ENCODE assay signal across 12 cellular contexts in genomic region chr1:54299037-54299436, GRCh38.
DNase-seq lines count a peak whose midpoint lies in the region; ATAC-seq and TF ChIP-seq lines count a peak whose summit lies in the region.
"Had no signal": no experiment of that assay in that cellular context is flagged by ENCODE, and none has a peak within 500 bp of the region (broad histone marks: within the 10 kb centered on the region; RNA-seq: fewer than 3 reads in every experiment).

No MANE protein-coding gene starts in this region.

- no peaks in the 10 kb centered on the region for H3K27me3 ChIP-seq in CD4-positive, CD25-positive, alpha-beta regulatory T cell (ENCODE audit: control insufficient read depth, insufficient read depth, low read length)
- H3K27me3 ChIP-seq in right cardiac atrium (ENCODE audit: control insufficient read depth, insufficient read depth) (no peaks in the 10 kb centered on the region), psoas muscle (ENCODE audit: insufficient read depth in 3 of 3, low read length in 2 of 3) (no peaks in the 10 kb centered on the region)
- H3K27me3 ChIP-seq: spleen had no signal

- no peaks in the 10 kb centered on the region for H3K9me3 Mint-ChIP-seq in CD4-positive, CD25-positive, alpha-beta regulatory T cell
- no peaks in the 10 kb centered on the region for H3K9me3 Mint-ChIP-seq in WTC11
- H3K9me3 Mint-ChIP-seq: activated naive CD4-positive, alpha-beta T cell treated with anti-CD3 and anti-CD28 coated beads, Interleukin-2, amount 10 ng/mL, durations not matched to agents 7 days and 5 days had no signal

- peaks cover 4 to 84% (median 43%) of the 10 kb centered on the region in 4 donors for H3K4me1 Mint-ChIP-seq in CD4-positive, CD25-positive, alpha-beta regulatory T cell
- peaks cover 89% of the 10 kb centered on the region for H3K4me1 Mint-ChIP-seq in WTC11

- POLR2A ChIA-PET in WTC11 (lab: Charles Lee): no interaction called here

- no peaks in the 10 kb centered on the region for H3K9me3 ChIP-seq in CD4-positive, CD25-positive, alpha-beta regulatory T cell (ENCODE audit: control insufficient read depth in 2 of 2, low read length in 2 of 2)
- H3K9me3 ChIP-seq in right cardiac atrium (ENCODE audit: control insufficient read depth, low read length) (no peaks in the 10 kb centered on the region), psoas muscle (no peaks in the 10 kb centered on the region)
- H3K9me3 ChIP-seq: spleen had no signal

- intact Hi-C loops in right cardiac atrium (cut with DNase I): no loop called here
- intact Hi-C loops in psoas muscle (cut with DNase I): no loop called here

- TF ChIP-seq CTCF in WTC11 (IDR thresholded peaks at IDR 0.05): no peak
- no peak for TF ChIP-seq CTCF in psoas muscle (IDR thresholded peaks at IDR 0.05)

- H3K27me3 Mint-ChIP-seq in CD4-positive, CD25-positive, alpha-beta regulatory T cell: no peaks in the 10 kb centered on the region
- no peaks in the 10 kb centered on the region for H3K27me3 Mint-ChIP-seq in WTC11 (ENCODE audit: low read depth)
- H3K27me3 Mint-ChIP-seq: activated naive CD4-positive, alpha-beta T cell treated with anti-CD3 and anti-CD28 coated beads, Interleukin-2, amount 10 ng/mL, durations not matched to agents 7 days and 5 days had no signal

- no peaks in the 10 kb centered on the region for H3K36me3 ChIP-seq in CD4-positive, CD25-positive, alpha-beta regulatory T cell (ENCODE audit: control insufficient read depth, insufficient read depth, low read length)
- H3K36me3 ChIP-seq in psoas muscle (ENCODE audit: insufficient read depth in 1 of 2, low read depth in 1 of 2): no peaks in the 10 kb centered on the region
- H3K36me3 ChIP-seq: spleen had no signal

- CTCF ChIA-PET in WTC11 (lab: Charles Lee): interaction anchor here (1.0 to 1.8 kb wide), 5 partner anchors 10 to 200 kb away, joined by 3 to 7 read pairs (median 5); no protein-coding TSS in a partner anchor

- H3K27ac ChIP-seq in CD4-positive, CD25-positive, alpha-beta regulatory T cell (ENCODE audit: insufficient read depth, low read length, poor library complexity, severe bottlenecking): no peak overlapping the region
- H3K27ac ChIP-seq in right cardiac atrium (ENCODE audit: low read length) (no peak overlapping the region), psoas muscle (no peak overlapping the region)

- no peaks in the 10 kb centered on the region for H3K36me3 Mint-ChIP-seq in CD4-positive, CD25-positive, alpha-beta regulatory T cell
- H3K36me3 Mint-ChIP-seq in WTC11: no peaks in the 10 kb centered on the region

- H3K4me3 Mint-ChIP-seq in CD4-positive, CD25-positive, alpha-beta regulatory T cell: peak overlapping the region in 1 of 4 donors; percentile 43
- no peak overlapping the region for H3K4me3 Mint-ChIP-seq in WTC11
- H3K4me3 Mint-ChIP-seq: activated naive CD4-positive, alpha-beta T cell treated with anti-CD3 and anti-CD28 coated beads, Interleukin-2, amount 10 ng/mL, durations not matched to agents 7 days and 5 days had no signal

- peak overlapping the region; percentile 10 to 74 (median 46) for H3K27ac Mint-ChIP-seq in CD4-positive, CD25-positive, alpha-beta regulatory T cell
- H3K27ac Mint-ChIP-seq in WTC11: 0 out of 2 replicates have a peak overlapping the region, but pooled peaks have one; percentile 66

- DNase-seq in CD4-positive, CD25-positive, alpha-beta regulatory T cell: no peak
- no peak for DNase-seq in WTC11 (ENCODE audit: low spot score)
- peak in 1 of 3 donors; percentile 53 for DNase-seq in right cardiac atrium
- DNase-seq in psoas muscle: no peak
- DNase-seq in NCI-H1436 treated with DMSO at 0.1 percent for 48 hours (lab: John Stamatoyannopoulos, UW): no peak
- no peak for DNase-seq in stimulated activated CD4-positive, alpha-beta T cell treated with anti-CD3 and anti-CD28 coated beads, Interleukin-4, amount 100 ng/mL, for 1 hour
- DNase-seq in stimulated activated CD4-positive, alpha-beta T cell treated with anti-CD3 and anti-CD28 coated beads, Interleukin-12 subunit alpha, Interleukin-12 subunit beta, amount 100 ng/mL, for 4 hours: no peak
- DNase-seq in T-helper 9 cell: no peak
- DNase-seq: activated CD4-positive, CD25-positive, alpha-beta regulatory T cell treated with anti-CD3 and anti-CD28 coated beads, Interleukin-2, amount 50 U/mL, for 72 hours; activated naive CD4-positive, alpha-beta T cell treated with anti-CD3 and anti-CD28 coated beads, Interleukin-2, amount 10 ng/mL, durations not matched to agents 7 days and 5 days; NCI-H2081; spleen had no signal

- ATAC-seq in CD4-positive, CD25-positive, alpha-beta regulatory T cell (ENCODE audit: low read depth in 2 of 2): no peak
- ATAC-seq in WTC11: no peak
- peak; percentile 74 to 82 for ATAC-seq in right cardiac atrium
- ATAC-seq in psoas muscle: peak; percentile 49 to 83 (median 74)

- H3K4me1 ChIP-seq in CD4-positive, CD25-positive, alpha-beta regulatory T cell (ENCODE audit: control insufficient read depth, insufficient read depth, low read length, poor library complexity, severe bottlenecking): peaks cover 12% of the 10 kb centered on the region
- peaks cover 32% of the 10 kb centered on the region for H3K4me1 ChIP-seq in right cardiac atrium (ENCODE audit: control insufficient read depth, insufficient read depth, low read length)
- peaks cover 50% of the 10 kb centered on the region for H3K4me1 ChIP-seq in psoas muscle

- H3K4me3 ChIP-seq in CD4-positive, CD25-positive, alpha-beta regulatory T cell (ENCODE audit: low read depth, low read length): no peak overlapping the region
- no peak overlapping the region for H3K4me3 ChIP-seq in right cardiac atrium (ENCODE audit: low read length)
- no peak overlapping the region for H3K4me3 ChIP-seq in psoas muscle
- H3K4me3 ChIP-seq: spleen had no signal

- 55% methylated on average over 7 of the region's 7 CpGs for WGBS in right cardiac atrium
- 32 to 38% (median 37%) methylated on average over 7 of the region's 7 CpGs for WGBS in psoas muscle, 3 donors

TF ChIP-seq in WTC11, 78 proteins besides CTCF, POLR2A, EP300 and RAD21:
- TF ChIP-seq NFYB (CRISPR knock-in tag; conservative IDR thresholded peaks at IDR 0.05; ENCODE audit: low read depth): no peak

Comparison
In these comparisons a context has a peak if more than half of its experiments do, and no peak if none do; other contexts are left out.
1. ATAC-seq: peak in right cardiac atrium (2 of 2) and psoas muscle (4 of 4); none in CD4-positive, CD25-positive, alpha-beta regulatory T cell (0 of 2) and WTC11 (single experiment).